24 cellular contexts compared by ENCODE assay signal in the genomic region with DNA sequence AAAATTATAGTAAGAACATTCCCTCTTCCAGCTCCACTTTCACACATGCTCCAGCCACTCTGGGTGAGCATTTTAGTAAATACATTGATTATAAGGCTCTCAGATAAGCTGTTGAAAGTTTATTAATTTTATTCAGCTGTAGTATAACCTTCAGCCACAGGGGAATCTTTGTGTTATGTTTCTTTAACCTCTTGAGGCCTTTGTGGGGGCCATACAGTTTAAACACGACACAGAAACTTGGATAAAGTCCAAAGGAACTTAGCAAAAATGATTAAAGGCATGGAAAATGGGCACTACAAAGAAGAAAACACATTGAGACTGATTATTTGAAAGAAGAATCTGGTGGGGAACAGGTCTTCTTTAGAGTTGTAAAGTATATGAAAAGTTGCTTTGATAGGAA.
A peak's percentile ranks its signal among the peaks of the same experiment; 100 is the strongest.
DNase-seq lines count a peak whose midpoint lies in the region; ATAC-seq, FAIRE-seq and TF ChIP-seq lines count a peak whose summit lies in the region.
"Had no signal": no experiment of that assay in that cellular context is flagged by ENCODE, and none has a peak within 500 bp of the region (broad histone marks: within the 10 kb centered on the region; RNA-seq: fewer than 3 reads in every experiment).

No MANE protein-coding gene starts in this region.

- H3K9me3 ChIP-seq in A549: peaks cover 9% of the 10 kb centered on the region; the same call in 2 of the 3 replicates
- H3K9me3 ChIP-seq: HAP-1 had no signal

- H3K4me1 ChIP-seq in A549: peaks cover 50% of the 10 kb centered on the region

- TF ChIP-seq RAD21 in A549 (conservative IDR thresholded peaks at IDR 0.05 in 1 of 2, IDR thresholded peaks at IDR 0.05 in 1 of 2): no peak

- H3K4me1 Mint-ChIP-seq in neural crest cell: peaks cover 18% of the 10 kb centered on the region

- no peak overlapping the region for H3K4me2 ChIP-seq in A549

- CTCF ChIA-PET in A549 (lab: Yijun Ruan, JAX): interaction anchor here (0.7 to 1.5 kb wide), 4 partner anchors 10 to 115 kb away, joined by 3 to 5 read pairs (median 4); no protein-coding TSS in a partner anchor

- no peak overlapping the region for H3K27ac Mint-ChIP-seq in neural crest cell (ENCODE audit: unreplicated experiment)
- H3K27ac Mint-ChIP-seq: CD4-positive, alpha-beta memory T cell had no signal

- FAIRE-seq in A549 (lab: Jason Lieb, UNC): no peak
- FAIRE-seq: K562 had no signal

- DNase-seq in A549 (ENCODE audit: low read depth in 1 of 2, low spot score in 1 of 2) (no peak), M059J (ENCODE audit: low read depth) (peak; percentile 25), choroid plexus epithelial cell (ENCODE audit: low read depth) (peak; percentile 44), neural crest cell (ENCODE audit: low read depth, low spot score) (no peak), NCI-H2171 treated with DMSO at 0.1 percent for 48 hours (lab: John Stamatoyannopoulos, UW) (no peak), activated T-cell treated with anti-CD3 and anti-CD28 coated beads for 4 hours (no peak), HPDE6-E6E7 (ENCODE audit: extremely low spot score) (no peak)
- no peak for DNase-seq in stimulated activated naive CD4-positive, alpha-beta T cell treated with Interleukin-2 at 50 U/mL for 16 hours (lab: John Stamatoyannopoulos, UW)
- DNase-seq: 8988T; CD4-positive, alpha-beta memory T cell; DMS153; GF-D8; GM23248; MV-4-11; NCI-H187; NCI-H2107; NCI-H226; NCI-H524; NCI-H82; PC-3; SIG-M5 had no signal

- no peak for TF ChIP-seq CTCF in A549 (IDR thresholded peaks at IDR 0.05)
- TF ChIP-seq CTCF in choroid plexus epithelial cell (conservative IDR thresholded peaks at IDR 0.05; ENCODE audit: low read depth, low read length): no peak
- peak; percentile 14 for TF ChIP-seq CTCF in neural crest cell (conservative IDR thresholded peaks at IDR 0.05)

- peaks cover 35% of the 10 kb centered on the region for H3K36me3 Mint-ChIP-seq in neural crest cell (ENCODE audit: low read depth)

- peak overlapping the region; percentile 48 to 73; a peak in 5 of 6 replicates for H3K27ac ChIP-seq in A549
- H3K27ac ChIP-seq: GM23248, RWPE1 had no signal

- H3K4me3 ChIP-seq in A549 (no peak overlapping the region), choroid plexus epithelial cell (ENCODE audit: low read depth, low read length) (no peak overlapping the region)
- H3K4me3 ChIP-seq: GM23248, HAP-1, K562 had no signal

- TF ChIP-seq EP300 in A549 (IDR thresholded peaks at IDR 0.05): no peak

- peaks cover 2% of the 10 kb centered on the region for H3K9me3 Mint-ChIP-seq in neural crest cell
- H3K9me3 Mint-ChIP-seq: CD4-positive, alpha-beta memory T cell had no signal

- H3K4me3 Mint-ChIP-seq in neural crest cell: no peak overlapping the region
- H3K4me3 Mint-ChIP-seq: CD4-positive, alpha-beta memory T cell had no signal

- peak in 1 of 2 experiments; percentile 29; a peak in 1 of 6 replicates for ATAC-seq in A549
- ATAC-seq: K562, PC-3 had no signal

- 25% methylated on average over 1 of the region's 1 CpG for WGBS in A549 (ENCODE audit: missing lambda C conversion rate)

- POLR2A ChIA-PET in A549 (lab: Yijun Ruan, JAX): no interaction called here

- no peaks in the 10 kb centered on the region for H3K27me3 Mint-ChIP-seq in neural crest cell (ENCODE audit: low read depth)
- H3K27me3 Mint-ChIP-seq: CD4-positive, alpha-beta memory T cell had no signal

- TF ChIP-seq POLR2A in A549 (IDR thresholded peaks at IDR 0.05; ENCODE audit: low read length): no peak

TF ChIP-seq in A549, 52 proteins besides CTCF, POLR2A, EP300 and RAD21:
- TF ChIP-seq ZSCAN20 (CRISPR knock-in tag; IDR thresholded peaks at IDR 0.05) (no peak), FOXS1 (CRISPR knock-in tag; IDR thresholded peaks at IDR 0.05) (no peak), MYC (IDR thresholded peaks at IDR 0.05; ENCODE audit: borderline replicate concordance, low read length) (no peak), RNF2 (IDR thresholded peaks at IDR 0.05; ENCODE audit: borderline replicate concordance, low read depth) (no peak), EHF (CRISPR knock-in tag; IDR thresholded peaks at IDR 0.05) (no peak), NPAS2 (CRISPR knock-in tag; IDR thresholded peaks at IDR 0.05; ENCODE audit: borderline replicate concordance) (no peak), TFCP2L1 (CRISPR knock-in tag; IDR thresholded peaks at IDR 0.05) (no peak), TP53 (CRISPR knock-in tag; IDR thresholded peaks at IDR 0.05) (no peak), RFX5 (IDR thresholded peaks at IDR 0.05) (no peak), ZC3H11A (IDR thresholded peaks at IDR 0.05) (no peak), POLR2AphosphoS2 (conservative IDR thresholded peaks at IDR 0.05; ENCODE audit: low read length) (no peak), FOSB (CRISPR knock-in tag; IDR thresholded peaks at IDR 0.05) (no peak), PHF8 (IDR thresholded peaks at IDR 0.05; ENCODE audit: borderline replicate concordance, low read depth) (no peak), MAZ (IDR thresholded peaks at IDR 0.05; ENCODE audit: borderline replicate concordance, low read depth, low read length) (no peak), CEBPB (IDR thresholded peaks at IDR 0.05) (no peak), SMC3 (IDR thresholded peaks at IDR 0.05) (no peak), CBX8 (IDR thresholded peaks at IDR 0.05) (no peak)
- TF ChIP-seq, protein P1, sequence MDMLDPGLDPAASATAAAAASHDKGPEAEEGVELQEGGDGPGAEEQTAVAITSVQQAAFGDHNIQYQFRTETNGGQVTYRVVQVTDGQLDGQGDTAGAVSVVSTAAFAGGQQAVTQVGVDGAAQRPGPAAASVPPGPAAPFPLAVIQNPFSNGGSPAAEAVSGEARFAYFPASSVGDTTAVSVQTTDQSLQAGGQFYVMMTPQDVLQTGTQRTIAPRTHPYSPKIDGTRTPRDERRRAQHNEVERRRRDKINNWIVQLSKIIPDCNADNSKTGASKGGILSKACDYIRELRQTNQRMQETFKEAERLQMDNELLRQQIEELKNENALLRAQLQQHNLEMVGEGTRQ (IDR thresholded peaks at IDR 0.05): no peak
- TF ChIP-seq, protein P2, sequence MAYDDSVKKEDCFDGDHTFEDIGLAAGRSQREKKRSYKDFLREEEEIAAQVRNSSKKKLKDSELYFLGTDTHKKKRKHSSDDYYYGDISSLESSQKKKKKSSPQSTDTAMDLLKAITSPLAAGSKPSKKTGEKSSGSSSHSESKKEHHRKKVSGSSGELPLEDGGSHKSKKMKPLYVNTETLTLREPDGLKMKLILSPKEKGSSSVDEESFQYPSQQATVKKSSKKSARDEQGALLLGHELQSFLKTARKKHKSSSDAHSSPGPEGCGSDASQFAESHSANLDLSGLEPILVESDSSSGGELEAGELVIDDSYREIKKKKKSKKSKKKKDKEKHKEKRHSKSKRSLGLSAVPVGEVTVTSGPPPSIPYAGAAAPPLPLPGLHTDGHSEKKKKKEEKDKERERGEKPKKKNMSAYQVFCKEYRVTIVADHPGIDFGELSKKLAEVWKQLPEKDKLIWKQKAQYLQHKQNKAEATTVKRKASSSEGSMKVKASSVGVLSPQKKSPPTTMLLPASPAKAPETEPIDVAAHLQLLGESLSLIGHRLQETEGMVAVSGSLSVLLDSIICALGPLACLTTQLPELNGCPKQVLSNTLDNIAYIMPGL (CRISPR knock-in tag; IDR thresholded peaks at IDR 0.05; ENCODE audit: borderline replicate concordance): no peak

Comparison
In these comparisons a context has a peak if more than half of its experiments do, and no peak if none do; other contexts are left out.
1. DNase-seq: peak in M059J (single experiment) and choroid plexus epithelial cell (single experiment); none in A549 (0 of 2), neural crest cell (single experiment), NCI-H2171 treated with DMSO at 0.1 percent for 48 hours (single experiment), stimulated activated naive CD4-positive, alpha-beta T cell treated with Interleukin-2 at 50 U/mL for 16 hours (single experiment), activated T-cell treated with anti-CD3 and anti-CD28 coated beads for 4 hours (single experiment) and HPDE6-E6E7 (single experiment).